Comparison of ENCODE assay signal across 8 cellular contexts in the genomic region with DNA sequence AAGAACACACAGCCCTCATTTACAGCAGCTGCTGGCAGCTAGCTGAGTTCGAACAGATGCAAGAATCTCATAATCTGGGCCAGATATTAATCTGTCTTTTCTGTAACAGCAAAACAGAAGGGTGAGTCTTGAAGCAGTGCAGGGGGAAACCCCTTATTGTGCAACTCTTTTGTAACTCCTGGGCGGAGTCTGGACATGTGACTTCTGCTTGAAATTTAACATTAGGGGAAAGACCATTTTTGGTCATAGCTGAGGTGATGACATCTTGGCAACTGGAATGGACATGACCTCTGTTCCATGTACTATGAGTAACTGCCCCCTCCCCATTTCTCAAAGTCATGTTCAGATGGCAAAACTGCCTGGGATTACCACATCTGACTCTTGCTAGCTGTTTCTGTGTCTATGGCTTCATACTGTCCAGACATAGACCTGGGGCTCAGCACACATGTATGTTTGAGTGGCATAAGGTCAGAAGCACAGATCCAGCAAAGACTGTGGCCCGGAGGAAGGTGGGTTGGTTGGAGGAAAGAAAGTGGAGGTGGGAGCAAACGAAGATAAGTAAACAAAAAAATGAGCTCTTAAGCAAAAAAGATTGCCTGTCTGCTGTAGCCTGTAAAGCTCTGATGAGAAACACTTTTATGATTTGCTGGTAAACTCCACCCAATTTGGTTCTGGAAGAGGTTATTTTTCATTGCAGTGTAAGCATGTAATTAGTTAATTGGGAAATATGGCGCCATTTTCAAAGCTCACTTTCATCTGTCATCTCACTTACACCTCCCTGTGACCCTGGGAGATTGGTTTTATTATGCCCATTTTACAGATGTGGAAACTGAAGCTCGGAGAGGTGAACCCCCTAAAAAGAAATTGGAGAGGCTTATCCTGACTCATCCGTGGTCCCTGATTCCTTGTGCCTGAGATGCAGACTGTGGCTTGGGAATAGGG. TPM values are rescaled to one million over a fixed set of nuclear protein-coding genes. Genes with fewer than 3 reads are reported as not detected.
DNase-seq lines count a peak whose midpoint lies in the region; ATAC-seq lines count a peak whose summit lies in the region.

No MANE protein-coding gene starts in this region.

- DNase-seq in CMK (ENCODE audit: low read depth) (peak; percentile 71), SKM-1 treated with dmso at 0.1 percent for 144 hours (lab: John Stamatoyannopoulos, UW; ENCODE audit: unreplicated experiment) (peak; percentile 98), naive B cell (peak; percentile 65), cortex of kidney (lab: John Stamatoyannopoulos, UW) (no peak), NCI-H345 (lab: John Stamatoyannopoulos, UW) (no peak)
- DNase-seq in effector memory CD8-positive, alpha-beta T cell = peak; percentile 9 to 37 (median 36)

- H3K27me3 Mint-ChIP-seq in effector memory CD8-positive, alpha-beta T cell = peaks cover 16 to 30% of the 10 kb centered on the region in 2 donors
- peaks cover 15 to 30% (median 15%) of the 10 kb centered on the region in 3 donors for H3K27me3 Mint-ChIP-seq in naive B cell

- H3K4me3 Mint-ChIP-seq in effector memory CD8-positive, alpha-beta T cell = no peak overlapping the region
- peak overlapping the region in 7 of 8 donors; percentile 34 to 78 (median 57) for H3K4me3 Mint-ChIP-seq in naive B cell

- peak overlapping the region in 1 of 2 donors; percentile 67 for H3K27ac Mint-ChIP-seq in effector memory CD8-positive, alpha-beta T cell
- peak overlapping the region; percentile 13 to 71 (median 34) for H3K27ac Mint-ChIP-seq in naive B cell

- ATAC-seq in GM19467 (IDR thresholded peaks at IDR 0.05; ENCODE audit: unreplicated experiment) = peak; percentile 92
- ATAC-seq in HG03520 (IDR thresholded peaks at IDR 0.05; ENCODE audit: unreplicated experiment) = peak; percentile 90
- peak; percentile 96 for ATAC-seq in effector memory CD8-positive, alpha-beta T cell (replicated peaks)
- ATAC-seq in naive B cell (ENCODE audit: low read depth in 2 of 2) = peak; percentile 86 to 90

- no peaks in the 10 kb centered on the region for H3K9me3 Mint-ChIP-seq in effector memory CD8-positive, alpha-beta T cell
- H3K9me3 Mint-ChIP-seq in naive B cell = peaks cover 0 to 6% (median 0%) of the 10 kb centered on the region in 7 donors

- H3K36me3 Mint-ChIP-seq in effector memory CD8-positive, alpha-beta T cell (ENCODE audit: insufficient read depth) = no peaks in the 10 kb centered on the region
- no peaks in the 10 kb centered on the region for H3K36me3 Mint-ChIP-seq in naive B cell

- peaks cover 12 to 16% of the 10 kb centered on the region in 2 donors for H3K4me1 Mint-ChIP-seq in effector memory CD8-positive, alpha-beta T cell (ENCODE audit: low read depth in 2 of 2)
- H3K4me1 Mint-ChIP-seq in naive B cell = peaks cover 17 to 18% (median 17%) of the 10 kb centered on the region in 3 donors

RNA-seq across cellular contexts. Expression of a gene that starts 26.1 kb away (rescaled TPM):
- polyA plus RNA-seq in naive B cell (ENCODE audit: low read depth in 6 of 6) = 1 to 10 TPM; 1.4 to 2.7 (median 1.6) TPM

Comparison
In these comparisons a context has a peak if more than half of its experiments do, and no peak if none do; other contexts are left out.
1. DNase-seq: peak in CMK (single experiment), SKM-1 treated with dmso at 0.1 percent for 144 hours (single experiment), effector memory CD8-positive, alpha-beta T cell (3 of 3) and naive B cell (single experiment); none in cortex of kidney (single experiment) and NCI-H345 (single experiment).
2. H3K4me3 Mint-ChIP-seq: peak in naive B cell (7 of 8); none in effector memory CD8-positive, alpha-beta T cell (0 of 2).
3. Peak in every context shown above with its lines, with median percentiles within 50 percentile points of each other: ATAC-seq.